In the genomic region with DNA sequence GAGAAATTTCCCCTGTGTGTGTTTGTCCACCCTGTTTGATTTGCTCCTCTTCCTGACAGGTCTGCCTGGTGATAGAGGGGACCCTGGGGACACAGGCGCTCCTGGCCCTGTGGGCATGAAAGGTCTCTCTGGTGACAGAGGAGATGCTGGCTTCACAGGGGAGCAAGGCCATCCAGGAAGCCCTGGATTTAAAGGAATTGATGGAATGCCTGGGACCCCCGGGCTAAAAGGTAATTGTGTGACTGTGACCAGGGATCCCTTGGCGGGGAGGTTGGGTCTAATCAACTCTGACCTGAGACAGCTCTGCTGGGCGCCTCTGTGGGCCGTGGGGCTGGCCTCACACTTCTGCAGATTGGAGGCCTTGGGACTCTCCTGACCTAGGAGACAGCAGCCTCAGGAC, we compare ENCODE assay signal across 16 cellular contexts.
A peak's percentile ranks its signal among the peaks of the same experiment; 100 is the strongest.
DNase-seq lines count a peak whose midpoint lies in the region; ATAC-seq and TF ChIP-seq lines count a peak whose summit lies in the region.
"Had no signal": no experiment of that assay in that cellular context is flagged by ENCODE, and none has a peak within 500 bp of the region (broad histone marks: within the 10 kb centered on the region; RNA-seq: fewer than 3 reads in every experiment).

No MANE protein-coding gene starts in this region.

- intact Hi-C loops in activated CD4-positive, alpha-beta T cell treated with anti-CD3 and anti-CD28 coated beads, Interleukin-2, amount 10 ng/mL, durations not matched to agents 24 days and 14 days (cut with micrococcal nuclease), result no loop called here

- POLR2A ChIA-PET in activated CD8-positive, alpha-beta T cell treated with anti-CD3 and anti-CD28 coated beads, Interleukin-2, amount 10 ng/mL, durations not matched to agents 7 days and 5 days (lab: Charles Lee), result no interaction called here

- H3K27ac Mint-ChIP-seq in endothelial cell (ENCODE audit: unreplicated experiment), result peak overlapping the region; percentile 48
- peak overlapping the region; percentile 91 for H3K27ac Mint-ChIP-seq in nephron progenitor cell
- H3K27ac Mint-ChIP-seq in stimulated activated memory B cell treated with anti-CD40 and anti-IgM and Interleukin-4, amounts not matched to agents 10 μg/mL and 1 μg/mL and 100 μg/mL, for 72 hours, result peak overlapping the region; percentile 44
- no peak overlapping the region for H3K27ac Mint-ChIP-seq in activated CD4-positive, alpha-beta T cell treated with anti-CD3 and anti-CD28 coated beads, Interleukin-2, amount 10 ng/mL, durations not matched to agents 24 days and 14 days
- no peak overlapping the region for H3K27ac Mint-ChIP-seq in activated CD8-positive, alpha-beta T cell treated with anti-CD3 and anti-CD28 coated beads, Interleukin-2, amount 10 ng/mL, durations not matched to agents 7 days and 5 days
- H3K27ac Mint-ChIP-seq: B cell; CD4-positive, alpha-beta memory T cell had no signal

- peaks cover 9% of the 10 kb centered on the region for H3K4me1 Mint-ChIP-seq in endothelial cell (ENCODE audit: unreplicated experiment)
- H3K4me1 Mint-ChIP-seq in nephron progenitor cell, result peaks cover 22% of the 10 kb centered on the region
- peaks cover 12% of the 10 kb centered on the region for H3K4me1 Mint-ChIP-seq in stimulated activated memory B cell treated with anti-CD40 and anti-IgM and Interleukin-4, amounts not matched to agents 10 μg/mL and 1 μg/mL and 100 μg/mL, for 72 hours
- no peaks in the 10 kb centered on the region for H3K4me1 Mint-ChIP-seq in activated CD4-positive, alpha-beta T cell treated with anti-CD3 and anti-CD28 coated beads, Interleukin-2, amount 10 ng/mL, durations not matched to agents 24 days and 14 days
- no peaks in the 10 kb centered on the region for H3K4me1 Mint-ChIP-seq in activated CD8-positive, alpha-beta T cell treated with anti-CD3 and anti-CD28 coated beads, Interleukin-2, amount 10 ng/mL, durations not matched to agents 7 days and 5 days (ENCODE audit: low read depth)
- H3K4me1 Mint-ChIP-seq: CD4-positive, alpha-beta memory T cell had no signal

- H3K4me3 ChIP-seq in BLaER1 treated with 17β-estradiol and CSF1 and Interleukin-3, amounts not matched to agents 10 nM and 100 nM, result no peak overlapping the region

- H3K4me3 Mint-ChIP-seq in endothelial cell (ENCODE audit: unreplicated experiment) (peak overlapping the region; percentile 44), nephron progenitor cell (no peak overlapping the region)
- H3K4me3 Mint-ChIP-seq in stimulated activated memory B cell treated with anti-CD40 and anti-IgM and Interleukin-4, amounts not matched to agents 10 μg/mL and 1 μg/mL and 100 μg/mL, for 72 hours, result no peak overlapping the region
- no peak overlapping the region for H3K4me3 Mint-ChIP-seq in activated CD4-positive, alpha-beta T cell treated with anti-CD3 and anti-CD28 coated beads, Interleukin-2, amount 10 ng/mL, durations not matched to agents 24 days and 14 days
- no peak overlapping the region for H3K4me3 Mint-ChIP-seq in activated CD8-positive, alpha-beta T cell treated with anti-CD3 and anti-CD28 coated beads, Interleukin-2, amount 10 ng/mL, durations not matched to agents 7 days and 5 days
- H3K4me3 Mint-ChIP-seq: B cell; CD4-positive, alpha-beta memory T cell had no signal

- DNase-seq in endothelial cell (ENCODE audit: low spot score) (no peak), nephron progenitor cell (no peak)
- no peak for DNase-seq in activated CD4-positive, alpha-beta T cell treated with anti-CD3 and anti-CD28 coated beads, Interleukin-2, amount 10 ng/mL, durations not matched to agents 24 days and 14 days
- DNase-seq in activated CD8-positive, alpha-beta T cell treated with anti-CD3 and anti-CD28 coated beads, Interleukin-2, amount 10 ng/mL, durations not matched to agents 7 days and 5 days, result no peak
- DNase-seq: CD4-positive, alpha-beta memory T cell; KBM-7; NCI-H1436 treated with DMSO at 0.1 percent for 48 hours; NCI-H2029 treated with DMSO at 0.1 percent for 48 hours; NCI-H510A had no signal

- H3K9ac ChIP-seq in BLaER1 treated with 17β-estradiol and CSF1 and Interleukin-3, amounts not matched to agents 10 nM and 100 nM, result no peak overlapping the region

- ATAC-seq in stimulated activated memory B cell treated with anti-CD40 and anti-IgM and Interleukin-4, amounts not matched to agents 10 μg/mL and 1 μg/mL and 100 μg/mL, for 72 hours, result no peak
- no peak for ATAC-seq in activated CD8-positive, alpha-beta T cell treated with anti-CD3 and anti-CD28 coated beads, Interleukin-2, amount 10 ng/mL, durations not matched to agents 7 days and 5 days
- ATAC-seq in GM19467 (IDR thresholded peaks at IDR 0.05; ENCODE audit: unreplicated experiment) (no peak), GM18502 (IDR thresholded peaks at IDR 0.05; ENCODE audit: poor library complexity, unreplicated experiment) (no peak)
- ATAC-seq: Panc1 had no signal

- peak overlapping the region in 9 of 11 experiments; percentile 21 to 64 (median 44); a peak in 7 of 22 replicates for H3K4me2 ChIP-seq in BLaER1 treated with 17β-estradiol and CSF1 and Interleukin-3, amounts not matched to agents 10 nM and 100 nM

- TF ChIP-seq CTCF in endothelial cell (IDR thresholded peaks at IDR 0.05; ENCODE audit: unreplicated experiment) (no peak), nephron progenitor cell (IDR thresholded peaks at IDR 0.05) (no peak)

- H3K9me3 ChIP-seq in BLaER1 treated with 17β-estradiol and CSF1 and Interleukin-3, amounts not matched to agents 10 nM and 100 nM (replicated peaks in 1 of 11), result no peaks in the 10 kb centered on the region

- no peaks in the 10 kb centered on the region for H3K36me3 ChIP-seq in BLaER1 treated with 17β-estradiol and CSF1 and Interleukin-3, amounts not matched to agents 10 nM and 100 nM

- no peaks in the 10 kb centered on the region for H3K9me3 Mint-ChIP-seq in endothelial cell (ENCODE audit: unreplicated experiment)
- no peaks in the 10 kb centered on the region for H3K9me3 Mint-ChIP-seq in nephron progenitor cell
- no peaks in the 10 kb centered on the region for H3K9me3 Mint-ChIP-seq in stimulated activated memory B cell treated with anti-CD40 and anti-IgM and Interleukin-4, amounts not matched to agents 10 μg/mL and 1 μg/mL and 100 μg/mL, for 72 hours
- no peaks in the 10 kb centered on the region for H3K9me3 Mint-ChIP-seq in activated CD4-positive, alpha-beta T cell treated with anti-CD3 and anti-CD28 coated beads, Interleukin-2, amount 10 ng/mL, durations not matched to agents 24 days and 14 days
- no peaks in the 10 kb centered on the region for H3K9me3 Mint-ChIP-seq in activated CD8-positive, alpha-beta T cell treated with anti-CD3 and anti-CD28 coated beads, Interleukin-2, amount 10 ng/mL, durations not matched to agents 7 days and 5 days (ENCODE audit: insufficient read depth)
- H3K9me3 Mint-ChIP-seq: CD4-positive, alpha-beta memory T cell had no signal

- no peaks in the 10 kb centered on the region for H4K20me1 ChIP-seq in BLaER1 treated with 17β-estradiol and CSF1 and Interleukin-3, amounts not matched to agents 10 nM and 100 nM

- peaks cover 26% of the 10 kb centered on the region for H3K27me3 Mint-ChIP-seq in endothelial cell (ENCODE audit: unreplicated experiment)
- peaks cover 2% of the 10 kb centered on the region for H3K27me3 Mint-ChIP-seq in nephron progenitor cell (ENCODE audit: low read depth, poor library complexity)
- H3K27me3 Mint-ChIP-seq in stimulated activated memory B cell treated with anti-CD40 and anti-IgM and Interleukin-4, amounts not matched to agents 10 μg/mL and 1 μg/mL and 100 μg/mL, for 72 hours, result peaks cover 20% of the 10 kb centered on the region
- peaks cover 2% of the 10 kb centered on the region for H3K27me3 Mint-ChIP-seq in activated CD4-positive, alpha-beta T cell treated with anti-CD3 and anti-CD28 coated beads, Interleukin-2, amount 10 ng/mL, durations not matched to agents 24 days and 14 days
- no peaks in the 10 kb centered on the region for H3K27me3 Mint-ChIP-seq in activated CD8-positive, alpha-beta T cell treated with anti-CD3 and anti-CD28 coated beads, Interleukin-2, amount 10 ng/mL, durations not matched to agents 7 days and 5 days (ENCODE audit: low read depth)
- H3K27me3 Mint-ChIP-seq: B cell; CD4-positive, alpha-beta memory T cell had no signal

- H3K4me1 ChIP-seq in BLaER1 treated with 17β-estradiol and CSF1 and Interleukin-3, amounts not matched to agents 10 nM and 100 nM, result peaks cover 37 to 50% (median 44%) of the 10 kb centered on the region in 10 experiments

- H3K36me3 Mint-ChIP-seq in endothelial cell (ENCODE audit: low read depth, unreplicated experiment) (peaks cover 71% of the 10 kb centered on the region), nephron progenitor cell (ENCODE audit: low read depth) (peaks cover 51% of the 10 kb centered on the region)
- no peaks in the 10 kb centered on the region for H3K36me3 Mint-ChIP-seq in stimulated activated memory B cell treated with anti-CD40 and anti-IgM and Interleukin-4, amounts not matched to agents 10 μg/mL and 1 μg/mL and 100 μg/mL, for 72 hours
- H3K36me3 Mint-ChIP-seq in activated CD4-positive, alpha-beta T cell treated with anti-CD3 and anti-CD28 coated beads, Interleukin-2, amount 10 ng/mL, durations not matched to agents 24 days and 14 days (ENCODE audit: low read depth), result no peaks in the 10 kb centered on the region
- H3K36me3 Mint-ChIP-seq in activated CD8-positive, alpha-beta T cell treated with anti-CD3 and anti-CD28 coated beads, Interleukin-2, amount 10 ng/mL, durations not matched to agents 7 days and 5 days (ENCODE audit: low read depth), result no peaks in the 10 kb centered on the region
- H3K36me3 Mint-ChIP-seq: CD4-positive, alpha-beta memory T cell had no signal

- CTCF ChIA-PET in activated CD8-positive, alpha-beta T cell treated with anti-CD3 and anti-CD28 coated beads, Interleukin-2, amount 10 ng/mL, durations not matched to agents 7 days and 5 days (lab: Charles Lee), result no interaction called here

- no peaks in the 10 kb centered on the region for H3K27me3 ChIP-seq in BLaER1 treated with 17β-estradiol and CSF1 and Interleukin-3, amounts not matched to agents 10 nM and 100 nM

- no peak overlapping the region for H3K27ac ChIP-seq in BLaER1 treated with 17β-estradiol and CSF1 and Interleukin-3, amounts not matched to agents 10 nM and 100 nM
- H3K27ac ChIP-seq: 22Rv1 had no signal

Comparison
In these comparisons a context has a peak if more than half of its experiments do, and no peak if none do; other contexts are left out.
1. H3K27ac Mint-ChIP-seq: peak in endothelial cell (single experiment), nephron progenitor cell (single experiment) and stimulated activated memory B cell treated with anti-CD40 and anti-IgM and Interleukin-4, amounts not matched to agents 10 μg/mL and 1 μg/mL and 100 μg/mL, for 72 hours (single experiment); none in activated CD4-positive, alpha-beta T cell treated with anti-CD3 and anti-CD28 coated beads, Interleukin-2, amount 10 ng/mL, durations not matched to agents 24 days and 14 days (single experiment) and activated CD8-positive, alpha-beta T cell treated with anti-CD3 and anti-CD28 coated beads, Interleukin-2, amount 10 ng/mL, durations not matched to agents 7 days and 5 days (single experiment).